Comparison of ENCODE assay signal across 8 cellular contexts in the genomic region with DNA sequence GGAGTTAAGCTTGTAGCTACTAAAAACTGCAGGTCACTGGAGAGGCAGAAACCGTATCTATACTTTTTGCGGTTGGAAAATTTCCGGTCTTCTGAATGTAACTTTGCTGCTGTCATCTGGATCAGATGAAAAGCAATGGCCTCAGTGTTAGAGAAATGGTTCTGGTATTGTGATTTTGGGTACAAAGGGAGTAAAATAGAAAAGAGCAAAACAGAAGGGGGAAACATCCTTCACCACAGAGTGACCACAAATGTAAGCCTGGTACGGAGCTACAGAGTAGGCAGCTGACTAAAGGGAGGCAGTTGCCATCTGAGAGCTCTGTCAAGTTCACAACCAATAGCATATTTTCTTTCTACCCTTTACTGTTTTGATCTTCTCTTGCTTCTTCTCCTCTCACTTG.
DNase-seq lines count a peak whose midpoint lies in the region; ATAC-seq and TF ChIP-seq lines count a peak whose summit lies in the region.

No MANE protein-coding gene starts in this region.

- ATAC-seq in GM18499 (IDR thresholded peaks at IDR 0.05; ENCODE audit: insufficient read depth, unreplicated experiment) (peak; percentile 83), GM21619 (IDR thresholded peaks at IDR 0.05; ENCODE audit: unreplicated experiment) (peak; percentile 82)

- TF ChIP-seq CTCF in KMS-11 (conservative IDR thresholded peaks at IDR 0.05; ENCODE audit: low read depth, low read length): no peak

- H3K79me2 ChIP-seq in KMS-11 (ENCODE audit: insufficient read depth, low read depth): no peaks in the 10 kb centered on the region

- no peaks in the 10 kb centered on the region for H3K27me3 ChIP-seq in KMS-11 (ENCODE audit: insufficient read depth, low read depth)

- no peak overlapping the region for H3K9ac ChIP-seq in KMS-11

- H3K36me3 ChIP-seq in KMS-11 (ENCODE audit: insufficient read depth): no peaks in the 10 kb centered on the region

- H4K20me1 ChIP-seq in KMS-11 (ENCODE audit: insufficient read depth): no peaks in the 10 kb centered on the region

- 0 out of 2 replicates have a peak overlapping the region, but pooled peaks have one; percentile 4 for H2AFZ ChIP-seq in KMS-11 (ENCODE audit: low read depth)

- H3K27ac ChIP-seq in KMS-11: peak overlapping the region; percentile 34; the same call in 1 of the 2 replicates

- peak overlapping the region; percentile 44 for H3K4me2 ChIP-seq in KMS-11

- H3K4me3 ChIP-seq in KMS-11 (IDR thresholded peaks at IDR 0.05; ENCODE audit: insufficient read depth, low read depth, low read length): peak overlapping the region; percentile 66

- peaks cover 38% of the 10 kb centered on the region for H3K4me1 ChIP-seq in KMS-11 (ENCODE audit: low read depth, poor library complexity, severe bottlenecking)

- peak; percentile 28 for DNase-seq in effector CD4-positive, alpha-beta T cell
- DNase-seq in middle frontal gyrus (ENCODE audit: extremely low spot score, low spot score): no peak
- DNase-seq in cortex of kidney (lab: John Stamatoyannopoulos, UW): no peak
- DNase-seq in NCI-H345 treated with DMSO at 0.1 percent for 48 hours (lab: John Stamatoyannopoulos, UW; ENCODE audit: unreplicated experiment): no peak
- no peak for DNase-seq in NCI-H748 treated with DMSO at 0.1 percent for 48 hours (lab: John Stamatoyannopoulos, UW)
